ENCODE assay signal across 13 cellular contexts in genomic region chr3:12370758-12371157, GRCh38.
DNase-seq lines count a peak whose midpoint lies in the region; ATAC-seq and TF ChIP-seq lines count a peak whose summit lies in the region.
"Had no signal": no experiment of that assay in that cellular context is flagged by ENCODE, and none has a peak within 500 bp of the region (broad histone marks: within the 10 kb centered on the region; RNA-seq: fewer than 3 reads in every experiment).

No MANE protein-coding gene starts in this region.

- H2AFZ ChIP-seq in fibroblast of lung (ENCODE audit: low read length) = no peak overlapping the region

- H3K79me2 ChIP-seq in fibroblast of lung (ENCODE audit: control insufficient read depth, insufficient read depth, low read length) = no peaks in the 10 kb centered on the region

- no peak overlapping the region for H3K27ac ChIP-seq in fibroblast of lung (ENCODE audit: insufficient read depth, low read length)
- H3K27ac ChIP-seq in mucosa of rectum (ENCODE audit: low read depth in 2 of 2, low read length in 2 of 2) = peak overlapping the region; percentile 44 to 75

- no peak for ATAC-seq in GM18867 (IDR thresholded peaks at IDR 0.05; ENCODE audit: unreplicated experiment)
- ATAC-seq: activated T-cell treated with anti-CD3 and anti-CD28 coated beads, Interleukin-2, amount 50 U/mL, for 72 hours had no signal

- no peaks in the 10 kb centered on the region for H3K27me3 ChIP-seq in fibroblast of lung (ENCODE audit: control insufficient read depth, insufficient read depth, low read length)
- no peaks in the 10 kb centered on the region for H3K27me3 ChIP-seq in mucosa of rectum (ENCODE audit: control insufficient read depth in 2 of 2, insufficient read depth in 2 of 2, low read length in 2 of 2)
- no peaks in the 10 kb centered on the region for H3K27me3 ChIP-seq in MG63

- no peak for TF ChIP-seq CTCF in NB4 (IDR thresholded peaks at IDR 0.05; ENCODE audit: low read depth, low read length)
- peak; percentile 8 to 38 for TF ChIP-seq CTCF in fibroblast of lung (conservative IDR thresholded peaks at IDR 0.05 in 1 of 2, IDR thresholded peaks at IDR 0.05 in 1 of 2; ENCODE audit: low read depth in 1 of 2, low read length in 2 of 2)

- peak; percentile 18 for DNase-seq in EL
- peak; percentile 7 for DNase-seq in NB4 (ENCODE audit: low read depth)
- DNase-seq in fibroblast of lung (ENCODE audit: low read depth in 2 of 2) = peak; percentile 40 to 69
- no peak for DNase-seq in activated CD4-positive, alpha-beta T cell treated with anti-CD3 and anti-CD28 coated beads for 4 hours
- no peak for DNase-seq in MG63
- no peak for DNase-seq in ureter (ENCODE audit: low spot score)
- DNase-seq: activated T-cell treated with anti-CD3 and anti-CD28 coated beads, Interleukin-2, amount 50 U/mL, for 72 hours; caudate nucleus; COR-L47; NCI-H2029; trophoblast cell had no signal

- H3K9me3 ChIP-seq in fibroblast of lung (ENCODE audit: control insufficient read depth, insufficient read depth, low read depth, low read length) (no peaks in the 10 kb centered on the region), mucosa of rectum (ENCODE audit: control insufficient read depth in 2 of 2, low read length in 2 of 2) (no peaks in the 10 kb centered on the region), MG63 (no peaks in the 10 kb centered on the region)

- H3K36me3 ChIP-seq in fibroblast of lung (ENCODE audit: control insufficient read depth, insufficient read depth, low read length) = no peaks in the 10 kb centered on the region
- peaks cover 0 to 2% of the 10 kb centered on the region in 2 donors for H3K36me3 ChIP-seq in mucosa of rectum (ENCODE audit: control insufficient read depth in 2 of 2, insufficient read depth in 2 of 2, low read length in 2 of 2)
- no peaks in the 10 kb centered on the region for H3K36me3 ChIP-seq in MG63

- H3K4me1 ChIP-seq in fibroblast of lung (ENCODE audit: control insufficient read depth, extremely low read depth, insufficient read depth, low read length) (peaks cover 6% of the 10 kb centered on the region), mucosa of rectum (ENCODE audit: control insufficient read depth in 2 of 2, insufficient read depth in 2 of 2, low read length in 2 of 2) (peaks cover 2 to 32% of the 10 kb centered on the region in 2 donors)

- TF ChIP-seq POLR2A in NB4 (IDR thresholded peaks at IDR 0.05; ENCODE audit: extremely low read depth, insufficient read length) = no peak

- H3K9ac ChIP-seq in fibroblast of lung (ENCODE audit: insufficient read depth, low read length) (no peak overlapping the region), mucosa of rectum (ENCODE audit: low read depth in 1 of 2, low read length in 2 of 2) (no peak overlapping the region)

- H3K4me3 ChIP-seq in NB4 (ENCODE audit: low read depth, low read length) (no peak overlapping the region), fibroblast of lung (replicated peaks in 1 of 4; ENCODE audit: control extremely low read depth in 1 of 4, insufficient read depth in 1 of 4, low read depth in 3 of 4, low read length in 4 of 4) (no peak overlapping the region), mucosa of rectum (ENCODE audit: low read length in 2 of 2) (no peak overlapping the region), MG63 (no peak overlapping the region)

- no peak overlapping the region for H3K4me2 ChIP-seq in fibroblast of lung (ENCODE audit: extremely low read depth, insufficient read depth, low read length)

- H4K20me1 ChIP-seq in fibroblast of lung (ENCODE audit: control insufficient read depth, extremely low read depth, insufficient read depth, low read length) = no peaks in the 10 kb centered on the region

Comparison
In these comparisons a context has a peak if more than half of its experiments do, and no peak if none do; other contexts are left out.
1. DNase-seq: peak in EL (single experiment), NB4 (single experiment) and fibroblast of lung (2 of 2); none in activated CD4-positive, alpha-beta T cell treated with anti-CD3 and anti-CD28 coated beads for 4 hours (0 of 2), MG63 (single experiment) and ureter (single experiment).